18 cellular contexts compared by ENCODE assay signal in genomic region chr1:157189986-157190982, GRCh38.
"Had no signal": no experiment of that assay in that cellular context is flagged by ENCODE, and none has a peak within 500 bp of the region (broad histone marks: within the 10 kb centered on the region; RNA-seq: fewer than 3 reads in every experiment).

No MANE protein-coding gene starts in this region.

- H3K27me3 ChIP-seq: body of pancreas had no signal

- H3K4me1 Mint-ChIP-seq: activated CD4-positive, alpha-beta T cell treated with anti-CD3 and anti-CD28 coated beads for 36 hours; activated T-helper 17 cell treated with anti-CD3 and anti-CD28 coated beads, Interleukin-2, amount 50 U/mL, for 72 hours had no signal

- H3K36me3 ChIP-seq: esophagus squamous epithelium, pancreas, stomach, thoracic aorta, WERI-Rb-1 had no signal

- H3K9me3 ChIP-seq: body of pancreas, esophagus squamous epithelium, pancreas, stomach, thoracic aorta had no signal

- H3K4me3 ChIP-seq: body of pancreas, esophagus squamous epithelium, pancreas, stomach, thoracic aorta had no signal

- FAIRE-seq: pancreas, urothelium cell line had no signal

- H3K9me3 Mint-ChIP-seq: activated T-helper 17 cell treated with anti-CD3 and anti-CD28 coated beads, Interleukin-2, amount 50 U/mL, for 72 hours; dendritic cell treated with granulocyte-macrophage colony-stimulating factor and Interleukin-4, amounts not matched to agents 40 ng/mL and 50 ng/mL, for 4 days; immature natural killer cell; naive thymus-derived CD4-positive, alpha-beta T cell; T-cell had no signal

- H3K36me3 Mint-ChIP-seq: immature natural killer cell; naive thymus-derived CD4-positive, alpha-beta T cell; T-cell had no signal

- DNase-seq: activated CD4-positive, alpha-beta T cell treated with anti-CD3 and anti-CD28 coated beads for 36 hours; activated CD8-positive, alpha-beta memory T cell treated with anti-CD3 and anti-CD28 coated beads for 24 hours; activated naive CD4-positive, alpha-beta T cell treated with anti-CD3 and anti-CD28 coated beads, Interleukin-2, amount 50 U/mL, for 16 hours; body of pancreas; cerebellar nuclear complex; esophagus squamous epithelium; foreskin fibroblast; immature natural killer cell; naive thymus-derived CD4-positive, alpha-beta T cell; pancreas; stimulated activated CD4-positive, alpha-beta T cell treated with anti-CD3 and anti-CD28 coated beads, Interleukin-4, amount 100 ng/mL, for 24 hours; stomach; T-cell; WERI-Rb-1 had no signal

- H3K27ac Mint-ChIP-seq: activated CD4-positive, alpha-beta T cell treated with anti-CD3 and anti-CD28 coated beads for 36 hours; activated T-helper 17 cell treated with anti-CD3 and anti-CD28 coated beads, Interleukin-2, amount 50 U/mL, for 72 hours; dendritic cell treated with granulocyte-macrophage colony-stimulating factor and Interleukin-4, amounts not matched to agents 40 ng/mL and 50 ng/mL, for 4 days; immature natural killer cell; naive thymus-derived CD4-positive, alpha-beta T cell; T-cell had no signal

- H3K4me3 Mint-ChIP-seq: activated CD4-positive, alpha-beta T cell treated with anti-CD3 and anti-CD28 coated beads for 36 hours; activated T-helper 17 cell treated with anti-CD3 and anti-CD28 coated beads, Interleukin-2, amount 50 U/mL, for 72 hours; dendritic cell treated with granulocyte-macrophage colony-stimulating factor and Interleukin-4, amounts not matched to agents 40 ng/mL and 50 ng/mL, for 4 days; immature natural killer cell; naive thymus-derived CD4-positive, alpha-beta T cell; T-cell had no signal

- H3K27ac ChIP-seq: body of pancreas, esophagus squamous epithelium, pancreas, stomach, thoracic aorta, WERI-Rb-1 had no signal

- ATAC-seq: activated CD4-positive, alpha-beta T cell treated with anti-CD3 and anti-CD28 coated beads for 36 hours; activated T-helper 17 cell treated with anti-CD3 and anti-CD28 coated beads, Interleukin-2, amount 50 U/mL, for 72 hours; body of pancreas; naive thymus-derived CD4-positive, alpha-beta T cell; pancreas; T-cell had no signal

- H3K4me1 ChIP-seq: body of pancreas, esophagus squamous epithelium, pancreas had no signal
